In genomic region chr19:8393192-8393870, GRCh38 we compare ENCODE assay signal across 13 cellular contexts. TPM values are rescaled to one million over a fixed set of nuclear protein-coding genes. Genes with fewer than 3 reads are reported as not detected.
DNase-seq lines count a peak whose midpoint lies in the region; ATAC-seq and TF ChIP-seq lines count a peak whose summit lies in the region.
"Had no signal": no experiment of that assay in that cellular context is flagged by ENCODE, and none has a peak within 500 bp of the region (broad histone marks: within the 10 kb centered on the region; RNA-seq: fewer than 3 reads in every experiment).

No MANE protein-coding gene starts in this region.

- no peak overlapping the region for H3K4me3 Mint-ChIP-seq in Caco-2 (ENCODE audit: unreplicated experiment)
- H3K4me3 Mint-ChIP-seq in stimulated activated effector memory CD8-positive, alpha-beta T cell treated with anti-CD3 and anti-CD28 coated beads, Interleukin-12 subunit alpha, Interleukin-12 subunit beta, amount 100 ng/mL, for 72 hours: peak overlapping the region; percentile 13
- H3K4me3 Mint-ChIP-seq: activated CD4-positive, alpha-beta T cell treated with anti-CD3 and anti-CD28 coated beads, Interleukin-2, amount 10 ng/mL, durations not matched to agents 7 days and 5 days had no signal

- peaks cover 14% of the 10 kb centered on the region for H3K4me1 Mint-ChIP-seq in Caco-2 (ENCODE audit: low read depth, unreplicated experiment)
- H3K4me1 Mint-ChIP-seq in stimulated activated effector memory CD8-positive, alpha-beta T cell treated with anti-CD3 and anti-CD28 coated beads, Interleukin-12 subunit alpha, Interleukin-12 subunit beta, amount 100 ng/mL, for 72 hours: peaks cover 56% of the 10 kb centered on the region

- peak overlapping the region; percentile 54 to 100 for H3K27ac ChIP-seq in ascending aorta
- peak overlapping the region; percentile 47 to 70 for H3K27ac ChIP-seq in lung (ENCODE audit: low read depth in 1 of 2, low read length in 1 of 2)

- H3K36me3 ChIP-seq in Caco-2 (ENCODE audit: control insufficient read depth, insufficient read depth, low read length): peaks cover 1% of the 10 kb centered on the region
- no peaks in the 10 kb centered on the region for H3K36me3 ChIP-seq in ascending aorta
- peaks cover 0 to 2% of the 10 kb centered on the region in 2 donors for H3K36me3 ChIP-seq in lung (ENCODE audit: control insufficient read depth in 2 of 2, insufficient read depth in 2 of 2, low read length in 2 of 2)
- H3K36me3 ChIP-seq: HAP-1 had no signal

- H3K9me3 Mint-ChIP-seq in Caco-2 (ENCODE audit: unreplicated experiment): no peaks in the 10 kb centered on the region
- H3K9me3 Mint-ChIP-seq in stimulated activated effector memory CD8-positive, alpha-beta T cell treated with anti-CD3 and anti-CD28 coated beads, Interleukin-12 subunit alpha, Interleukin-12 subunit beta, amount 100 ng/mL, for 72 hours: no peaks in the 10 kb centered on the region
- H3K9me3 Mint-ChIP-seq: activated CD4-positive, alpha-beta T cell treated with anti-CD3 and anti-CD28 coated beads, Interleukin-2, amount 10 ng/mL, durations not matched to agents 7 days and 5 days had no signal

- TF ChIP-seq CTCF in Caco-2 (IDR thresholded peaks at IDR 0.05; ENCODE audit: insufficient read depth in 1 of 2, low read depth in 1 of 2, low read length in 1 of 2, severe bottlenecking in 1 of 2, unreplicated experiment in 1 of 2) (no peak), ascending aorta (IDR thresholded peaks at IDR 0.05) (no peak), lung (IDR thresholded peaks at IDR 0.05; ENCODE audit: control extremely low read depth, extremely low read depth) (no peak)

- no peaks in the 10 kb centered on the region for H3K27me3 ChIP-seq in Caco-2 (replicated peaks; ENCODE audit: control insufficient read depth, insufficient read depth, low read length)
- no peaks in the 10 kb centered on the region for H3K27me3 ChIP-seq in ascending aorta
- no peaks in the 10 kb centered on the region for H3K27me3 ChIP-seq in lung (ENCODE audit: control insufficient read depth, insufficient read depth)

- CTCF ChIA-PET in Caco-2 (lab: Charles Lee): interaction anchor here (0.6 to 3.9 kb wide), 3 partner anchors 20 to 125 kb away, joined by 3 to 21 read pairs (median 3); partner anchors contain the start of gene MARCHF2

- H3K36me3 Mint-ChIP-seq in Caco-2 (ENCODE audit: insufficient read depth, unreplicated experiment): peaks cover 32% of the 10 kb centered on the region
- H3K36me3 Mint-ChIP-seq in stimulated activated effector memory CD8-positive, alpha-beta T cell treated with anti-CD3 and anti-CD28 coated beads, Interleukin-12 subunit alpha, Interleukin-12 subunit beta, amount 100 ng/mL, for 72 hours: peaks cover 28% of the 10 kb centered on the region

- intact Hi-C loops in Caco-2 (cut with micrococcal nuclease; ENCODE audit: unreplicated experiment): no loop called here
- intact Hi-C loops in ascending aorta (cut with DNase I): no loop called here

- peak overlapping the region; percentile 45 for H3K27ac Mint-ChIP-seq in Caco-2 (ENCODE audit: unreplicated experiment)
- H3K27ac Mint-ChIP-seq in stimulated activated effector memory CD8-positive, alpha-beta T cell treated with anti-CD3 and anti-CD28 coated beads, Interleukin-12 subunit alpha, Interleukin-12 subunit beta, amount 100 ng/mL, for 72 hours: peak overlapping the region; percentile 76

- no peaks in the 10 kb centered on the region for H3K27me3 Mint-ChIP-seq in Caco-2 (ENCODE audit: insufficient read depth, unreplicated experiment)
- H3K27me3 Mint-ChIP-seq: activated CD4-positive, alpha-beta T cell treated with anti-CD3 and anti-CD28 coated beads, Interleukin-2, amount 10 ng/mL, durations not matched to agents 7 days and 5 days had no signal

- H3K4me3 ChIP-seq in Caco-2 (ENCODE audit: low read depth, low read length) (no peak overlapping the region), ascending aorta (no peak overlapping the region), lung (no peak overlapping the region)
- H3K4me3 ChIP-seq: HAP-1 had no signal

- DNase-seq in Caco-2 (no peak), ascending aorta (ENCODE audit: low spot score in 2 of 2) (no peak), lung (ENCODE audit: low spot score) (no peak), COLO829 (ENCODE audit: low spot score) (no peak), HUDEP-2 (lab: John Stamatoyannopoulos, UW; ENCODE audit: unreplicated experiment in 76 of 76) (no peak)
- DNase-seq in stimulated activated effector memory CD8-positive, alpha-beta T cell treated with anti-CD3 and anti-CD28 coated beads, Interleukin-12 subunit alpha, Interleukin-12 subunit beta, amount 100 ng/mL, for 72 hours (ENCODE audit: low spot score in 2 of 2): no peak
- DNase-seq: activated CD4-positive, alpha-beta T cell treated with anti-CD3 and anti-CD28 coated beads, Interleukin-2, amount 10 ng/mL, durations not matched to agents 7 days and 5 days; activated gamma-delta T cell; NCI-H1930; NK-92 treated with Interleukin-12 subunit alpha and Interleukin-12 subunit beta, amount 100 ng/mL, for 24 hours had no signal

- H3K9me3 ChIP-seq in Caco-2: no peaks in the 10 kb centered on the region
- H3K9me3 ChIP-seq in ascending aorta: no peaks in the 10 kb centered on the region
- H3K9me3 ChIP-seq in lung (ENCODE audit: control insufficient read depth in 2 of 2, insufficient read depth in 1 of 2, low read length in 1 of 2): no peaks in the 10 kb centered on the region
- H3K9me3 ChIP-seq: HAP-1 had no signal

- WGBS in lung, 2 donors: 77 to 88% methylated on average over 8 of the region's 8 CpGs

- BruUV-seq in Caco-2 (replicated peaks; lab: Mats Ljungman, UMichigan): no TSS peak

- ATAC-seq in lung (ENCODE audit: insufficient read depth, low FRiP score): no peak
- no peak for ATAC-seq in stimulated activated effector memory CD8-positive, alpha-beta T cell treated with anti-CD3 and anti-CD28 coated beads, Interleukin-12 subunit alpha, Interleukin-12 subunit beta, amount 100 ng/mL, for 72 hours
- no peak for ATAC-seq in HG03457 (IDR thresholded peaks at IDR 0.05; ENCODE audit: unreplicated experiment)
- no peak for ATAC-seq in GM19395 (IDR thresholded peaks at IDR 0.05; ENCODE audit: unreplicated experiment)

- POLR2A ChIA-PET in Caco-2 (lab: Charles Lee): no interaction called here

- H3K4me1 ChIP-seq in Caco-2 (peaks cover 15% of the 10 kb centered on the region; the same call in 1 of the 2 replicates), ascending aorta (peaks cover 18 to 52% of the 10 kb centered on the region in 2 donors), lung (ENCODE audit: control insufficient read depth in 2 of 2, insufficient read depth in 2 of 2, low read length in 2 of 2) (peaks cover 16 to 42% of the 10 kb centered on the region in 2 donors)

RNA-seq across cellular contexts. Expression of gene RAB11B, which starts 3.2 kb away (rescaled TPM):
- total RNA-seq in Caco-2 (2022) (86.3 and 91.3 TPM in 2 replicates), ascending aorta (70.8 TPM), lung (100 to 1,000 TPM; 139 to 148 TPM)
- polyA plus RNA-seq in lung: 100 to 1,000 TPM in 1 of 2 donors, 10 to 100 TPM in 1; 91.1 to 104 TPM

RNA-seq across cellular contexts. Expression of gene MARCHF2, which starts 19.8 kb away (rescaled TPM):
- total RNA-seq in Caco-2 (2022) (13.8 and 15.2 TPM in 2 replicates), ascending aorta (151 TPM), lung (10 to 100 TPM; 26.7 to 62.1 TPM)
- 10 to 100 TPM; 33.6 to 81.5 TPM for polyA plus RNA-seq in lung

RNA-seq across cellular contexts. Expression of gene ANGPTL4, which starts 29.4 kb away (rescaled TPM):
- 0.63 and 1.2 TPM in 2 replicates for total RNA-seq in Caco-2 (2022)
- total RNA-seq in ascending aorta: 161 TPM
- 10 to 100 TPM in 1 of 2 donors, 1 to 10 TPM in 1; 4.4 to 14.8 TPM for total RNA-seq in lung
- 10 to 100 TPM; 10.5 to 96.3 TPM for polyA plus RNA-seq in lung
- total RNA-seq: activated CD4-positive, alpha-beta T cell treated with anti-CD3 and anti-CD28 coated beads, Interleukin-2, amount 10 ng/mL, durations not matched to agents 7 days and 5 days had no signal

RNA-seq across cellular contexts. Expression of gene KANK3, which starts 50.3 kb away (rescaled TPM):
- total RNA-seq in Caco-2 (2022) (1.1 TPM in 2 replicates), ascending aorta (47.4 TPM), lung (10 to 100 TPM; 24.2 to 42.3 TPM)
- 10 to 100 TPM; 24.0 to 29.1 TPM for polyA plus RNA-seq in lung

RNA-seq across cellular contexts. Expression of gene HNRNPM, which starts 51.4 kb away (rescaled TPM):
- total RNA-seq in Caco-2 (2022) (271 and 286 TPM in 2 replicates), ascending aorta (198 TPM), lung (100 to 1,000 TPM; 133 to 194 TPM)
- polyA plus RNA-seq in lung: 100 to 1,000 TPM in 1 of 2 donors, 10 to 100 TPM in 1; 53.7 to 243 TPM

Comparison
In these comparisons a context has a peak if more than half of its experiments do, and no peak if none do; other contexts are left out.
1. RNA of gene ANGPTL4, which starts 29.4 kb away (total RNA-seq): 161 TPM in ascending aorta (single experiment); 4.4 to 14.8 TPM in lung and 0.63 to 1.2 TPM in Caco-2; every median in the first group is over 10 times any median in the second.